In the genomic region with DNA sequence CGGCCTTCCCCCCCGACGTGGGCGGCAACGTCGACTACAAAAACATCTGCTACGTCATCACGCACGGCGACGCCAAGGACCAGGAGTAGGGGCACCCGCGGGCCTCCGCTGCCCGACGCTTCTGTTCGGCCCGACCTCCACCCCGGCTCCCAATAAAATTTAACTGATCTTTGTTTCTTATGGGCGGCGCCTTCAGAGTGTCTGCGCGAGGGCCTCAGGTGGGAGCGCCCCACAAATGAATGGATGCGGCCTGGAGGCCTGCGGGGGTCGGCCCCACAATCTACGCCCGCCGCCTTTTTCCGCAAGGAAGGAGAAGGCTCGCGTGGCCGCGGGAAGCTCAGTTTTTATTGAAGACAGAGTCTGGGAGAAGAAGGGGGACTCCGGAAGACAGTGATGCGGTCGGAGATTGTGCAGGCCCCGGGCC, we compare ENCODE assay signal across 8 cellular contexts. TPM values are rescaled to one million over a fixed set of nuclear protein-coding genes. Genes with fewer than 3 reads are reported as not detected.
DNase-seq lines count a peak whose midpoint lies in the region; ATAC-seq and TF ChIP-seq lines count a peak whose summit lies in the region.

No MANE protein-coding gene starts in this region.

- no peak for TF ChIP-seq CTCF in CD4-positive, alpha-beta T cell (IDR thresholded peaks at IDR 0.05)
- TF ChIP-seq CTCF in OCI-LY3 (IDR thresholded peaks at IDR 0.05; ENCODE audit: low read depth, low read length): no peak
- peak in 1 of 6 experiments; percentile 12 for TF ChIP-seq CTCF in esophagus squamous epithelium (IDR thresholded peaks at IDR 0.05)

- peak overlapping the region; percentile 100 for H3K27ac ChIP-seq in CD4-positive, alpha-beta T cell (ENCODE audit: low read depth, low read length)
- peak overlapping the region; percentile 98 for H3K27ac ChIP-seq in HUES6 (ENCODE audit: low read depth, low read length)
- H3K27ac ChIP-seq in OCI-LY3 (ENCODE audit: low read length): peak overlapping the region; percentile 99
- H3K27ac ChIP-seq in esophagus squamous epithelium: peak overlapping the region; percentile 93 to 99 (median 99)

- TF ChIP-seq POLR2A in esophagus squamous epithelium (IDR thresholded peaks at IDR 0.05): peak in 2 of 4 donors; percentile 49 to 76

- CTCF ChIA-PET in CD4-positive, alpha-beta T cell (lab: Charles Lee): interaction anchor here (0.6 to 3.7 kb wide), 3 partner anchors 12 to 33 kb away, joined by 3 to 14 read pairs (median 4); no protein-coding TSS in a partner anchor

- peak; percentile 35 for ATAC-seq in CD4-positive, alpha-beta T cell (ENCODE audit: poor library complexity)
- peak; percentile 30 for ATAC-seq in GM21381 (IDR thresholded peaks at IDR 0.05; ENCODE audit: unreplicated experiment)

- H3K9me3 ChIP-seq in CD4-positive, alpha-beta T cell (ENCODE audit: control insufficient read depth, low read length): no peaks in the 10 kb centered on the region
- H3K9me3 ChIP-seq in HUES6 (ENCODE audit: control insufficient read depth, insufficient read depth, low read depth, low read length): no peaks in the 10 kb centered on the region
- no peaks in the 10 kb centered on the region for H3K9me3 ChIP-seq in OCI-LY3 (ENCODE audit: insufficient read depth, low read length)
- no peaks in the 10 kb centered on the region for H3K9me3 ChIP-seq in esophagus squamous epithelium

- WGBS in esophagus squamous epithelium, 2 donors: 0 to 1% methylated on average over 1 to 17 of the region's 39 CpGs

- peak overlapping the region; percentile 99 for H3K4me2 ChIP-seq in OCI-LY3 (ENCODE audit: low read length)

- peaks cover 29% of the 10 kb centered on the region for H3K4me1 ChIP-seq in HUES6 (ENCODE audit: control insufficient read depth, insufficient read depth, low read length)
- H3K4me1 ChIP-seq in OCI-LY3 (ENCODE audit: low read length): peaks cover 26% of the 10 kb centered on the region
- H3K4me1 ChIP-seq in esophagus squamous epithelium: peaks cover 13 to 44% (median 16%) of the 10 kb centered on the region in 3 donors

- peak; percentile 85 to 93 (median 90) for DNase-seq in CD4-positive, alpha-beta T cell
- peak; percentile 89 for DNase-seq in activated T-cell treated with anti-CD3 and anti-CD28 coated beads, Interleukin-2, amount 50 U/mL, for 48 hours
- peak; percentile 64 for DNase-seq in esophagus squamous epithelium (lab: John Stamatoyannopoulos, UW)
- DNase-seq in myocyte (ENCODE audit: low read depth): peak; percentile 72
- peak; percentile 83 for DNase-seq in stimulated activated CD8-positive, alpha-beta memory T cell treated with anti-CD3 and anti-CD28 coated beads, Interleukin-7, amount 100 ng/mL, for 4 hours (ENCODE audit: low read depth in 2 of 2)

- H3K27me3 ChIP-seq in CD4-positive, alpha-beta T cell (ENCODE audit: control insufficient read depth, insufficient read depth, low read length): no peaks in the 10 kb centered on the region
- H3K27me3 ChIP-seq in HUES6 (ENCODE audit: control insufficient read depth, insufficient read depth, low read length): no peaks in the 10 kb centered on the region
- no peaks in the 10 kb centered on the region for H3K27me3 ChIP-seq in OCI-LY3 (ENCODE audit: low read depth, low read length)
- no peaks in the 10 kb centered on the region for H3K27me3 ChIP-seq in esophagus squamous epithelium

- peaks cover 21% of the 10 kb centered on the region for H3K79me2 ChIP-seq in OCI-LY3 (ENCODE audit: low read length)

- H3K27me3 Mint-ChIP-seq in CD4-positive, alpha-beta T cell: no peaks in the 10 kb centered on the region

- no peaks in the 10 kb centered on the region for H3K9me3 Mint-ChIP-seq in CD4-positive, alpha-beta T cell

- H3K9ac ChIP-seq in HUES6 (ENCODE audit: low read length): peak overlapping the region; percentile 84
- H3K9ac ChIP-seq in OCI-LY3 (ENCODE audit: low read length): peak overlapping the region; percentile 99

- H3K36me3 ChIP-seq in HUES6 (ENCODE audit: control insufficient read depth, insufficient read depth, low read length) (no peaks in the 10 kb centered on the region), OCI-LY3 (replicated peaks; ENCODE audit: low read depth, low read length) (peaks cover 5% of the 10 kb centered on the region), esophagus squamous epithelium (no peaks in the 10 kb centered on the region)

- peak overlapping the region; percentile 100 for H3K27ac Mint-ChIP-seq in CD4-positive, alpha-beta T cell

- peak overlapping the region; percentile 89 for H2AFZ ChIP-seq in OCI-LY3 (ENCODE audit: low read depth, low read length)

- POLR2A ChIA-PET in CD4-positive, alpha-beta T cell (lab: Charles Lee): interaction anchor here (0.9 to 7.3 kb wide), 19 partner anchors 8 to 765 kb away, joined by 3 to 153 read pairs (median 7); a partner anchor contains a TSS

- peaks cover 41% of the 10 kb centered on the region for H3K36me3 Mint-ChIP-seq in CD4-positive, alpha-beta T cell (ENCODE audit: low read depth)

- H3K4me3 Mint-ChIP-seq in CD4-positive, alpha-beta T cell: peak overlapping the region; percentile 99

- H3K4me3 ChIP-seq in HUES6 (ENCODE audit: low read depth, low read length) (peak overlapping the region; percentile 74), OCI-LY3 (ENCODE audit: low read length) (peak overlapping the region; percentile 98), esophagus squamous epithelium (peak overlapping the region; percentile 42 to 87 (median 62))

- no peaks in the 10 kb centered on the region for H4K20me1 ChIP-seq in OCI-LY3 (ENCODE audit: insufficient read depth, low read length)

- intact Hi-C loops in CD4-positive, alpha-beta T cell (cut with DNase I, micrococcal nuclease): loop anchor here (1.0 to 10.0 kb wide), 3 partner anchors 8 to 547 kb away; a partner anchor contains a TSS
- intact Hi-C loops in esophagus squamous epithelium (cut with DNase I): no loop called here

- H3K4me1 Mint-ChIP-seq in CD4-positive, alpha-beta T cell (ENCODE audit: low read depth): peaks cover 55% of the 10 kb centered on the region

RNA-seq across cellular contexts. Expression of a gene that starts 3.2 kb away (rescaled TPM):
- total RNA-seq in CD4-positive, alpha-beta T cell: 1 to 10 TPM in 1 of 2 experiments, under 1 TPM in 1; 0.95 to 2.4 TPM
- total RNA-seq in esophagus squamous epithelium: not detected
- total RNA-seq in myocyte: 6,226 and 7,274 TPM in 2 replicates
- 6,177 TPM for polyA plus RNA-seq in myocyte (2012)

RNA-seq across cellular contexts. Expression of a gene that starts 4.5 kb away (rescaled TPM):
- total RNA-seq in CD4-positive, alpha-beta T cell: 100 to 1,000 TPM; 161 to 163 TPM
- total RNA-seq in esophagus squamous epithelium (1 to 10 TPM; 1.2 to 7.1 (median 2.7) TPM), myocyte (0.13 TPM in 1 of 2 replicates, not detected in the other)
- polyA plus RNA-seq in myocyte (2012): 2.9 TPM

RNA-seq across cellular contexts. Expression of a gene that starts 7.5 kb away (rescaled TPM):
- 10 to 100 TPM; 12.7 to 14.7 TPM for total RNA-seq in CD4-positive, alpha-beta T cell
- total RNA-seq in esophagus squamous epithelium: 10 to 100 TPM; 21.9 to 33.9 (median 26.1) TPM
- 40.3 and 50.5 TPM in 2 replicates for total RNA-seq in myocyte
- polyA plus RNA-seq in myocyte (2012): 40.4 TPM

RNA-seq across cellular contexts. Expression of a gene that starts 17.4 kb away (rescaled TPM):
- 1 to 10 TPM; 3.4 to 3.5 TPM for total RNA-seq in CD4-positive, alpha-beta T cell
- total RNA-seq in esophagus squamous epithelium: 1 to 10 TPM; 2.8 to 5.9 (median 4.5) TPM
- 13.2 and 20.8 TPM in 2 replicates for total RNA-seq in myocyte
- polyA plus RNA-seq in myocyte (2012): 7.8 TPM

RNA-seq across cellular contexts. Expression of a gene that starts 22.7 kb away (rescaled TPM):
- total RNA-seq in CD4-positive, alpha-beta T cell: 10 to 100 TPM; 39.1 to 41.7 TPM
- total RNA-seq in esophagus squamous epithelium: 10 to 100 TPM; 21.9 to 38.0 (median 28.5) TPM
- total RNA-seq in myocyte: 41.1 and 51.1 TPM in 2 replicates
- 69.6 TPM for polyA plus RNA-seq in myocyte (2012)

Comparison
In these comparisons a context has a peak if more than half of its experiments do, and no peak if none do; other contexts are left out.
1. Peak in every context shown above with its lines: DNase-seq, ATAC-seq, H3K4me3 ChIP-seq and H3K27ac ChIP-seq.
2. RNA of a gene that starts 3.2 kb away (total RNA-seq): 6,226 to 7,274 TPM in myocyte; 0.95 to 2.4 TPM in CD4-positive, alpha-beta T cell and not detected in esophagus squamous epithelium; every median in the first group is over 1,000 times any median in the second.
3. RNA of a gene that starts 4.5 kb away (total RNA-seq): 161 to 163 TPM in CD4-positive, alpha-beta T cell; 1.2 to 7.1 TPM in esophagus squamous epithelium and 0.13 TPM in myocyte; every median in the first group is over 10 times any median in the second.